In genomic region chr21:42769183-42769819, GRCh38 we compare ENCODE assay signal across 26 cellular contexts.
"Had no signal": no experiment of that assay in that cellular context is flagged by ENCODE, and none has a peak within 500 bp of the region (broad histone marks: within the 10 kb centered on the region; RNA-seq: fewer than 3 reads in every experiment).

No MANE protein-coding gene starts in this region.

- H3K4me3 Mint-ChIP-seq: activated CD8-positive, alpha-beta T cell treated with anti-CD3 and anti-CD28 coated beads for 36 hours; activated naive CD8-positive, alpha-beta T cell treated with anti-CD3 and anti-CD28 coated beads, Interleukin-2, amount 10 ng/mL, durations not matched to agents 7 days and 5 days; neural crest cell; stimulated activated naive CD8-positive, alpha-beta T cell treated with anti-CD3 and anti-CD28 coated beads, Interleukin-15, Interleukin-2, amounts not matched to agents 100 ng/mL and 50 ng/mL, for 24 hours; type B pancreatic cell had no signal

- H3K9me3 Mint-ChIP-seq: activated CD8-positive, alpha-beta T cell treated with anti-CD3 and anti-CD28 coated beads for 36 hours; activated naive CD8-positive, alpha-beta T cell treated with anti-CD3 and anti-CD28 coated beads, Interleukin-2, amount 10 ng/mL, durations not matched to agents 7 days and 5 days; activated T-helper 2 cell treated with anti-CD3 and anti-CD28 coated beads, Interferon-gamma antibody, Interleukin-2, Interleukin-4, amounts not matched to agents 10 μg/mL and 5 μg/mL and 100 μg/mL, durations not matched to agents 14 hours and 24 hours and 36 hours; neural crest cell; stimulated activated naive CD8-positive, alpha-beta T cell treated with anti-CD3 and anti-CD28 coated beads, Interleukin-15, Interleukin-2, amounts not matched to agents 100 ng/mL and 50 ng/mL, for 24 hours; type B pancreatic cell had no signal

- H3K4me1 ChIP-seq: vagina had no signal

- H3K27ac Mint-ChIP-seq: activated CD8-positive, alpha-beta T cell treated with anti-CD3 and anti-CD28 coated beads for 36 hours; activated naive CD8-positive, alpha-beta T cell treated with anti-CD3 and anti-CD28 coated beads, Interleukin-2, amount 10 ng/mL, durations not matched to agents 7 days and 5 days; activated T-helper 2 cell treated with anti-CD3 and anti-CD28 coated beads, Interferon-gamma antibody, Interleukin-2, Interleukin-4, amounts not matched to agents 10 μg/mL and 5 μg/mL and 100 μg/mL, durations not matched to agents 14 hours and 24 hours and 36 hours; stimulated activated naive CD8-positive, alpha-beta T cell treated with anti-CD3 and anti-CD28 coated beads, Interleukin-15, Interleukin-2, amounts not matched to agents 100 ng/mL and 50 ng/mL, for 24 hours; type B pancreatic cell had no signal

- H3K27ac ChIP-seq: brain microvascular endothelial cell, skin epidermis, thoracic aorta, vagina had no signal

- DNase-seq: activated CD4-positive, alpha-beta T cell treated with anti-CD3 and anti-CD28 coated beads, Interleukin-2, amount 50 U/mL, for 1 hour; activated CD8-positive, alpha-beta T cell treated with anti-CD3 and anti-CD28 coated beads for 36 hours; activated naive CD4-positive, alpha-beta T cell; activated naive CD8-positive, alpha-beta T cell treated with anti-CD3 and anti-CD28 coated beads, Interleukin-2, amount 10 ng/mL, durations not matched to agents 7 days and 5 days; activated T-cell treated with anti-CD3 and anti-CD28 coated beads, Interleukin-2, amount 50 U/mL, for 48 hours; brain microvascular endothelial cell; caudate nucleus; cortex of kidney; foreskin fibroblast; head of caudate nucleus; hippocampal formation; left cardiac atrium; left ventricle myocardium superior; stimulated activated CD4-positive, alpha-beta T cell treated with anti-CD3 and anti-CD28 coated beads, Interleukin-12 subunit alpha, Interleukin-12 subunit beta, amount 100 ng/mL, for 4 hours; stimulated activated CD4-positive, alpha-beta T cell treated with anti-CD3 and anti-CD28 coated beads, Interleukin-4, amount 100 ng/mL, for 1 hour; T-helper 9 cell had no signal

- H3K4me3 ChIP-seq: skin epidermis, thoracic aorta, vagina had no signal

- H3K27me3 Mint-ChIP-seq: activated CD8-positive, alpha-beta T cell treated with anti-CD3 and anti-CD28 coated beads for 36 hours; activated naive CD8-positive, alpha-beta T cell treated with anti-CD3 and anti-CD28 coated beads, Interleukin-2, amount 10 ng/mL, durations not matched to agents 7 days and 5 days; stimulated activated naive CD8-positive, alpha-beta T cell treated with anti-CD3 and anti-CD28 coated beads, Interleukin-15, Interleukin-2, amounts not matched to agents 100 ng/mL and 50 ng/mL, for 24 hours; type B pancreatic cell had no signal

- H3K36me3 ChIP-seq: brain microvascular endothelial cell, thoracic aorta had no signal

- H3K4me1 Mint-ChIP-seq: neural crest cell had no signal

- H3K27me3 ChIP-seq: brain microvascular endothelial cell, vagina had no signal

- H3K9me3 ChIP-seq: thoracic aorta, vagina had no signal

- FAIRE-seq: astrocyte, keratinocyte had no signal

- ATAC-seq: activated CD8-positive, alpha-beta T cell treated with anti-CD3 and anti-CD28 coated beads for 36 hours; left cardiac atrium; left ventricle myocardium superior; sciatic nerve had no signal
